Comparison of ENCODE assay signal across 13 cellular contexts in the genomic region with DNA sequence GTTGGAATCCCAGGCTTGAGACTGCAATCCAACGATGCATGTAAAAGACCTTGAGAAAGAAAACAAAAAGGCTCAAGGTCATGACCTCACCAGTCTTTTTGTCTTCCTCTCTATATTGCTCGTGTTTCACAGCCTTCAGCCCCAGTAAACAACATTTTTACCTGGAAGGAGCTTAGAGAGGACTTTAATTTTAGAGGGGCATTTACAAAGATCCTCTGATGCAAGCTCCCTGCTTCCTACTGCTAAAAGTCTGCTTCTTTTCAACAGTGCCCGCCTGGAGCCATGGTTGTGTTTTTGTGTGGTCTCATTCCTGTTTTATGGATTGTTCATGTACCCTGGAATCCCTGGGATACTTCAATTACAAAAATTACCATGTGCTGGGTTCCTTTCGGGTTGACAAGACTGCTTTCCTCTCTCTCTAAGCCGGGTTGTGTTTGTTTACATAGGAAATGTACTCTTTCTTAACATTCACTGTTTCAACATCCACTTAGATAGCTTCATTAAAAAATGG.
DNase-seq lines count a peak whose midpoint lies in the region; ATAC-seq lines count a peak whose summit lies in the region.
"Had no signal": no experiment of that assay in that cellular context is flagged by ENCODE, and none has a peak within 500 bp of the region (broad histone marks: within the 10 kb centered on the region; RNA-seq: fewer than 3 reads in every experiment).

No MANE protein-coding gene starts in this region.

- H3K4me3 ChIP-seq in SJCRH30 (peak overlapping the region; percentile 36), muscle layer of colon (ENCODE audit: low read depth in 1 of 2, low read length in 2 of 2) (peak overlapping the region; percentile 5 to 17)

- peaks cover 29% of the 10 kb centered on the region for H3K4me1 ChIP-seq in SJCRH30
- H3K4me1 ChIP-seq in muscle layer of colon (ENCODE audit: insufficient read depth, low read length): peaks cover 33% of the 10 kb centered on the region

- H3K27me3 ChIP-seq in SJCRH30 (no peaks in the 10 kb centered on the region), muscle layer of colon (ENCODE audit: control insufficient read depth in 1 of 2, insufficient read depth in 2 of 2, low read length in 2 of 2) (no peaks in the 10 kb centered on the region)

- H3K27ac ChIP-seq in SJCRH30 (peak overlapping the region; percentile 83), cingulate gyrus (ENCODE audit: low read depth, low read length) (peak overlapping the region; percentile 85), muscle layer of colon (ENCODE audit: low read depth, low read length) (peak overlapping the region; percentile 67), temporal lobe (ENCODE audit: low read depth, low read length) (peak overlapping the region; percentile 93)

- no peak for ATAC-seq in GM19328 (IDR thresholded peaks at IDR 0.05; ENCODE audit: unreplicated experiment)
- ATAC-seq in GM18870 (IDR thresholded peaks at IDR 0.05; ENCODE audit: unreplicated experiment): no peak
- ATAC-seq: activated CD4-positive, CD25-positive, alpha-beta regulatory T cell treated with anti-CD3 and anti-CD28 coated beads, Interleukin-2, amount 50 U/mL, for 24 hours; stimulated activated naive B cell treated with anti-CD40 and anti-IgM and Interleukin-4, amounts not matched to agents 10 μg/mL and 1 μg/mL and 100 μg/mL, for 72 hours had no signal

- H3K36me3 ChIP-seq in SJCRH30: no peaks in the 10 kb centered on the region
- no peaks in the 10 kb centered on the region for H3K36me3 ChIP-seq in muscle layer of colon (ENCODE audit: insufficient read depth, low read length)

- DNase-seq in SJCRH30 (peak; percentile 59 to 84), epidermal melanocyte (ENCODE audit: insufficient read length, low spot score) (no peak)
- DNase-seq: activated T-cell treated with anti-CD3 and anti-CD28 coated beads, Interleukin-2, amount 50 U/mL, for 48 hours; NCI-H748 treated with DMSO at 0.1 percent for 48 hours; SK-N-SH; stimulated activated CD4-positive, alpha-beta T cell treated with anti-CD3 and anti-CD28 coated beads, Interleukin-2, amount 100 ng/mL, for 48 hours; stimulated activated naive B cell treated with anti-CD40 and anti-IgM and Interleukin-4, amounts not matched to agents 10 μg/mL and 1 μg/mL and 100 μg/mL, for 72 hours had no signal

- H3K9me3 ChIP-seq in SJCRH30 (replicated peaks) (no peaks in the 10 kb centered on the region), muscle layer of colon (ENCODE audit: low read length) (no peaks in the 10 kb centered on the region)
- H3K9me3 ChIP-seq: SK-N-SH had no signal

- no peak overlapping the region for H3K9ac ChIP-seq in muscle layer of colon (ENCODE audit: low read length)
- H3K9ac ChIP-seq: SK-N-SH had no signal
